ENCODE assay signal across 8 cellular contexts in the genomic region with DNA sequence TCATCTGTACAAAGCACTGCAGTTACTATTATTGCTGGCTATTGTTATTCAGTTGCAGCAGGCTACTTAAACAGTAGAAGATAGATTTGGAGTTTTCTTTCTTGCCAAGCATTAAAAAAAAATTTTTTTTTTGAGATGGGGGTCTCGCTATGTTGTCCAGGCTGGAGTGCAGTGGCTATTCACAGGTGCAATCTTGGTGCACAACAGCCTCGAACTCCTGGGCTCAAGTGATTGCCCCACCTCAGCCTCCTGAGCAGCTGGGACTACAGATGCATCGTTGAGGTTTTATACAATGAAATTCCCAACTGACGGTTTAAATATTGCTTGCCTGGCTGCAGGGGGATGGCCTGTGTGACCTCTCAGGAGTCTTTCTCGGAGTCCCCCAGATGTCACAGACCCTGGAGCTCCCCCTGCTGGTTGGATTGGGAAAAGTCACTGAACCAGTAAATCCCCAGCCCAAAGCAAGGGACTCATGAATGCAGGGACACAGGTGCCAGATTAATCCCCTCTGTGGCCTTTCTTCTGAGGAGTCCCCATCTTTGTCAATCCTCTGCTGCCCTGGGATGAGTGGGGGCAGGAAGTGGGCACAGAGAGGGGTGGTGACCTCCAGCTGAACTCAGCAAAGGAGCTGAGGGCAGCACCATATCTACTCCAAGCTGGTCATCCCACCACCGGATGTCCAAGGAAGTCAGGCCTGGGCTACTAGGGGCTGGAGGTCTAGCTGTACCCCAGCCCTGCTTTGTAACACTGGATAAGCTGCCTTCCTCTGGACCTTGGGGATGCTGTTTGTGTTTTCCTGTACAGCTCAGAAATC.
DNase-seq lines count a peak whose midpoint lies in the region; ATAC-seq and TF ChIP-seq lines count a peak whose summit lies in the region.

No MANE protein-coding gene starts in this region.

- H3K9me3 ChIP-seq in upper lobe of right lung = no peaks in the 10 kb centered on the region

- intact Hi-C loops in CD14-positive monocyte (cut with micrococcal nuclease) = loop anchor here (1.0 to 5.0 kb wide), 4 partner anchors 183 to 256 kb away; a partner anchor contains a TSS
- intact Hi-C loops in Right ventricle myocardium inferior (cut with DNase I) = loop anchor here (1.0 to 5.0 kb wide), 3 partner anchors 83 to 253 kb away; a partner anchor contains a TSS
- intact Hi-C loops in upper lobe of right lung (cut with DNase I) = loop anchor here (10.0 kb wide), 1 partner anchor 185 kb away; no protein-coding TSS in a partner anchor

- peaks cover 1 to 3% (median 1%) of the 10 kb centered on the region in 3 donors for H3K27me3 Mint-ChIP-seq in CD14-positive monocyte (ENCODE audit: low read depth in 3 of 3)

- peak; percentile 88 for TF ChIP-seq CTCF in CD14-positive monocyte (IDR thresholded peaks at IDR 0.05)
- peak; percentile 69 for TF ChIP-seq CTCF in HL-60 (IDR thresholded peaks at IDR 0.05; ENCODE audit: insufficient read depth, low read length)
- TF ChIP-seq CTCF in upper lobe of right lung (IDR thresholded peaks at IDR 0.05) = peak; percentile 86

- H3K36me3 Mint-ChIP-seq in CD14-positive monocyte = no peaks in the 10 kb centered on the region

- H3K4me3 ChIP-seq in HL-60 (replicated peaks; ENCODE audit: insufficient read depth, low read length) = no peak overlapping the region
- no peak overlapping the region for H3K4me3 ChIP-seq in upper lobe of right lung

- no peak overlapping the region for H3K27ac Mint-ChIP-seq in CD14-positive monocyte

- H3K27ac ChIP-seq in HL-60 (replicated peaks) (no peak overlapping the region), upper lobe of right lung (no peak overlapping the region)

- ATAC-seq in Right ventricle myocardium inferior = peak; percentile 44
- ATAC-seq in upper lobe of right lung = peak; percentile 78
- no peak for ATAC-seq in HG02973 (IDR thresholded peaks at IDR 0.05; ENCODE audit: unreplicated experiment)

- peak; percentile 70 for DNase-seq in CD14-positive monocyte (ENCODE audit: low spot score)
- peak; percentile 47 to 69 for DNase-seq in HL-60 (ENCODE audit: low read depth in 1 of 2, low spot score in 1 of 2)
- DNase-seq in SK-N-DZ (ENCODE audit: low spot score) = peak; percentile 58
- peak; percentile 78 for DNase-seq in activated naive CD4-positive, alpha-beta T cell treated with anti-CD3 and anti-CD28 coated beads, Interleukin-2, amount 50 U/mL, for 16 hours
- no peak for DNase-seq in Right ventricle myocardium inferior (ENCODE audit: missing footprints)
- peak; percentile 83 for DNase-seq in pons (ENCODE audit: low spot score)
- DNase-seq in upper lobe of right lung = no peak

- H3K4me1 Mint-ChIP-seq in CD14-positive monocyte = no peaks in the 10 kb centered on the region

- no peaks in the 10 kb centered on the region for H3K9me3 Mint-ChIP-seq in CD14-positive monocyte

- no peaks in the 10 kb centered on the region for H3K36me3 ChIP-seq in upper lobe of right lung

- no peaks in the 10 kb centered on the region for H3K4me1 ChIP-seq in upper lobe of right lung

- H3K4me3 Mint-ChIP-seq in CD14-positive monocyte = no peak overlapping the region

- H3K27me3 ChIP-seq in HL-60 (ENCODE audit: insufficient read depth, poor library complexity, severe bottlenecking) (no peaks in the 10 kb centered on the region), upper lobe of right lung (no peaks in the 10 kb centered on the region)

Comparison
In these comparisons a context has a peak if more than half of its experiments do, and no peak if none do; other contexts are left out.
1. DNase-seq: peak in CD14-positive monocyte (single experiment), HL-60 (2 of 2), SK-N-DZ (single experiment), activated naive CD4-positive, alpha-beta T cell treated with anti-CD3 and anti-CD28 coated beads, Interleukin-2, amount 50 U/mL, for 16 hours (single experiment) and pons (single experiment); none in Right ventricle myocardium inferior (single experiment) and upper lobe of right lung (single experiment).
2. Peak in every context shown above with its lines, with median percentiles within 50 percentile points of each other: CTCF ChIP-seq.